20 cellular contexts compared by ENCODE assay signal in the genomic region with DNA sequence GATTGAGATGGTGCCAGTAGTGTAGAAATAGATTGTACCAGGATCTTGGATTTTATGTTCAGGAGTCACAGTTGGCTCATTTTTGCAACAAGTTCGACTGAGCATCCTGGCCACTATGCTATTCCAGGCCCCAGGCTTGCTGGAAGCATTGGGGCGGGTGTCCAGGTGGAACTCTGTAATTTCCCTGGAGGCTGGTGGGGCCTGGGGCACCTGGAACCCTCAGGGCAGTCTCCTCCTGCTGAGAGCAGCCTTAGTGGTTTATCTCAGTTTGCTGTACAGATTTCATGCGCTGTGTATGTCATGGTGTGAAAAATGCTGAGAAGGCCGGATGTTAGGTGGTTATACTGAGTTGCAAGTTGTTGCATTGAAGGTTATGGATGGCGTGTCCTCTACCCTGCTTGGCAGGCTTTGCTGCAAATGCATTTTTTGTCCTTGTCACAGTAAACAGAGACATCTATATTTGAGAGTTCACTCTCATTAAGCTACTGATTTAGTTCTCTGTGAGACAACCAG.
DNase-seq lines count a peak whose midpoint lies in the region; ATAC-seq and TF ChIP-seq lines count a peak whose summit lies in the region.
"Had no signal": no experiment of that assay in that cellular context is flagged by ENCODE, and none has a peak within 500 bp of the region (broad histone marks: within the 10 kb centered on the region; RNA-seq: fewer than 3 reads in every experiment).

No MANE protein-coding gene starts in this region.

- H3K27me3 ChIP-seq in CD8-positive, alpha-beta memory T cell (ENCODE audit: insufficient read depth, low read length, poor library complexity, severe bottlenecking) = no peaks in the 10 kb centered on the region
- no peaks in the 10 kb centered on the region for H3K27me3 ChIP-seq in trophoblast cell (ENCODE audit: insufficient read depth, low read length)
- H3K27me3 ChIP-seq in dorsolateral prefrontal cortex = no peaks in the 10 kb centered on the region

- H3K9me3 Mint-ChIP-seq in CD8-positive, alpha-beta memory T cell = peaks cover 0 to 2% (median 0%) of the 10 kb centered on the region in 5 donors
- H3K9me3 Mint-ChIP-seq in effector memory CD8-positive, alpha-beta T cell = no peaks in the 10 kb centered on the region
- H3K9me3 Mint-ChIP-seq: GM23338 had no signal

- peaks cover 19 to 23% (median 22%) of the 10 kb centered on the region in 3 donors for H3K4me1 Mint-ChIP-seq in CD8-positive, alpha-beta memory T cell
- peaks cover 20 to 24% of the 10 kb centered on the region in 2 donors for H3K4me1 Mint-ChIP-seq in effector memory CD8-positive, alpha-beta T cell (ENCODE audit: low read depth in 2 of 2)
- H3K4me1 Mint-ChIP-seq: CD4-positive, CD25-positive, alpha-beta regulatory T cell had no signal

- H3K23ac ChIP-seq in trophoblast cell (ENCODE audit: low read length) = no peak overlapping the region

- CTCF ChIA-PET in CD8-positive, alpha-beta memory T cell (lab: Charles Lee) = no interaction called here

- no peak overlapping the region for H3K4me2 ChIP-seq in trophoblast cell (ENCODE audit: low read length)
- H3K4me2 ChIP-seq: GM23338 had no signal

- H3K9me3 ChIP-seq in CD8-positive, alpha-beta memory T cell (ENCODE audit: low read length) = no peaks in the 10 kb centered on the region
- no peaks in the 10 kb centered on the region for H3K9me3 ChIP-seq in trophoblast cell (ENCODE audit: insufficient read depth, low read depth, low read length)

- peaks cover 0 to 6% of the 10 kb centered on the region in 2 donors for H3K27me3 Mint-ChIP-seq in CD8-positive, alpha-beta memory T cell
- peaks cover 0 to 12% of the 10 kb centered on the region in 2 donors for H3K27me3 Mint-ChIP-seq in effector memory CD8-positive, alpha-beta T cell

- ATAC-seq in effector memory CD8-positive, alpha-beta T cell (replicated peaks) = peak; percentile 98
- no peak for ATAC-seq in GM19463 (IDR thresholded peaks at IDR 0.05; ENCODE audit: unreplicated experiment)
- ATAC-seq: GM12878, GM23338, HCT116 had no signal

- H3K14ac ChIP-seq in trophoblast cell (ENCODE audit: low read length) = no peak overlapping the region

- H3K27ac ChIP-seq in CD8-positive, alpha-beta memory T cell (ENCODE audit: low read depth, low read length) = no peak overlapping the region
- no peak overlapping the region for H3K27ac ChIP-seq in trophoblast cell (ENCODE audit: low read depth, low read length)
- no peak overlapping the region for H3K27ac ChIP-seq in dorsolateral prefrontal cortex

- H3K79me1 ChIP-seq in trophoblast cell (ENCODE audit: low read length) = no peaks in the 10 kb centered on the region

- no peak overlapping the region for H3K9ac ChIP-seq in trophoblast cell (ENCODE audit: low read length)

- POLR2A ChIA-PET in CD8-positive, alpha-beta memory T cell (lab: Charles Lee) = no interaction called here

- DNase-seq in CD8-positive, alpha-beta memory T cell = peak in 3 of 5 donors; percentile 8 to 46 (median 9)
- DNase-seq in NCI-H146 (lab: John Stamatoyannopoulos, UW) = peak; percentile 90
- DNase-seq in effector memory CD8-positive, alpha-beta T cell = peak; percentile 5 to 34 (median 18)
- peak; percentile 96 to 98 for DNase-seq in trophoblast cell
- no peak for DNase-seq in OCI-M1 (lab: John Stamatoyannopoulos, UW)
- no peak for DNase-seq in dorsolateral prefrontal cortex
- DNase-seq: CD4-positive, CD25-positive, alpha-beta regulatory T cell; DND-41; Karpas-422; NCI-H1436; NCI-H2029; NCI-H226; NCI-H510A treated with DMSO at 0.1 percent for 48 hours; NCI-H774; Right ventricle myocardium superior had no signal

- no peaks in the 10 kb centered on the region for H3K79me2 ChIP-seq in trophoblast cell (ENCODE audit: control insufficient read depth, insufficient read depth, low read length, poor library complexity)

- H3K18ac ChIP-seq in trophoblast cell (ENCODE audit: low read length) = no peak overlapping the region

- no peak overlapping the region for H4K12ac ChIP-seq in trophoblast cell (ENCODE audit: low read depth, low read length)

- TF ChIP-seq CTCF in dorsolateral prefrontal cortex (IDR thresholded peaks at IDR 0.05 in 54 of 56, conservative IDR thresholded peaks at IDR 0.05 in 2 of 56; ENCODE audit: low read depth in 1 of 56, partially characterized antibody in 56 of 56) = no peak

- no CpG with 5 or more reads among the region's 5 CpGs for WGBS in trophoblast cell (ENCODE audit: extremely low coverage, insufficient coverage, insufficient read length)

- peak overlapping the region in 3 of 7 donors; percentile 11 to 28 (median 15) for H3K4me3 Mint-ChIP-seq in CD8-positive, alpha-beta memory T cell
- H3K4me3 Mint-ChIP-seq in effector memory CD8-positive, alpha-beta T cell = peak overlapping the region; percentile 38 to 43
- H3K4me3 Mint-ChIP-seq: CD4-positive, CD25-positive, alpha-beta regulatory T cell; GM23338 had no signal

- no peak overlapping the region for H3K4me3 ChIP-seq in CD8-positive, alpha-beta memory T cell (ENCODE audit: low read length)
- H3K4me3 ChIP-seq in trophoblast cell (ENCODE audit: low read depth, low read length) (no peak overlapping the region), dorsolateral prefrontal cortex (no peak overlapping the region)
- H3K4me3 ChIP-seq: GM12878, GM23338 had no signal

- no peak overlapping the region for H2BK120ac ChIP-seq in trophoblast cell (ENCODE audit: insufficient read depth, low read length, poor library complexity)

- H3K4ac ChIP-seq in trophoblast cell (ENCODE audit: low read depth, low read length) = no peak overlapping the region

- H3K4me1 ChIP-seq in CD8-positive, alpha-beta memory T cell (ENCODE audit: insufficient read depth, low read length) = no peaks in the 10 kb centered on the region
- H3K4me1 ChIP-seq in trophoblast cell (ENCODE audit: control insufficient read depth in 1 of 2, insufficient read depth in 2 of 2, low read length in 2 of 2) = no peaks in the 10 kb centered on the region

- H3K36me3 Mint-ChIP-seq in CD8-positive, alpha-beta memory T cell = no peaks in the 10 kb centered on the region
- H3K36me3 Mint-ChIP-seq in effector memory CD8-positive, alpha-beta T cell (ENCODE audit: insufficient read depth) = peaks cover 3% of the 10 kb centered on the region
- H3K36me3 Mint-ChIP-seq: CD4-positive, CD25-positive, alpha-beta regulatory T cell; IgD-negative memory B cell had no signal

- no peaks in the 10 kb centered on the region for H3K36me3 ChIP-seq in CD8-positive, alpha-beta memory T cell (ENCODE audit: insufficient read depth, low read length)
- H3K36me3 ChIP-seq in trophoblast cell (ENCODE audit: control insufficient read depth in 1 of 2, insufficient read depth in 2 of 2, low read length in 2 of 2) = no peaks in the 10 kb centered on the region

- no peak overlapping the region for H4K91ac ChIP-seq in trophoblast cell (ENCODE audit: low read depth, low read length)

- no peak overlapping the region for H4K8ac ChIP-seq in trophoblast cell (ENCODE audit: low read depth, low read length)

- H2AFZ ChIP-seq in trophoblast cell (ENCODE audit: insufficient read depth, low read length, poor library complexity) = no peak overlapping the region

- intact Hi-C loops in dorsolateral prefrontal cortex (cut with DNase I) = no loop called here

- no peak overlapping the region for H2BK12ac ChIP-seq in trophoblast cell (ENCODE audit: low read length)

- H2BK5ac ChIP-seq in trophoblast cell (ENCODE audit: low read depth, low read length, poor library complexity) = no peak overlapping the region

- peak overlapping the region in 1 of 8 donors; percentile 23 for H3K27ac Mint-ChIP-seq in CD8-positive, alpha-beta memory T cell
- peak overlapping the region in 1 of 2 donors; percentile 11 for H3K27ac Mint-ChIP-seq in effector memory CD8-positive, alpha-beta T cell
- H3K27ac Mint-ChIP-seq: CD4-positive, CD25-positive, alpha-beta regulatory T cell; GM23338; IgD-negative memory B cell had no signal

- no peak overlapping the region for H2AK5ac ChIP-seq in trophoblast cell (ENCODE audit: low read length)

Comparison
In these comparisons a context has a peak if more than half of its experiments do, and no peak if none do; other contexts are left out.
1. DNase-seq: peak in CD8-positive, alpha-beta memory T cell (3 of 5), NCI-H146 (single experiment), effector memory CD8-positive, alpha-beta T cell (3 of 3) and trophoblast cell (2 of 2); none in OCI-M1 (single experiment) and dorsolateral prefrontal cortex (0 of 10).